Comparison of ENCODE assay signal across 18 cellular contexts in the genomic region with DNA sequence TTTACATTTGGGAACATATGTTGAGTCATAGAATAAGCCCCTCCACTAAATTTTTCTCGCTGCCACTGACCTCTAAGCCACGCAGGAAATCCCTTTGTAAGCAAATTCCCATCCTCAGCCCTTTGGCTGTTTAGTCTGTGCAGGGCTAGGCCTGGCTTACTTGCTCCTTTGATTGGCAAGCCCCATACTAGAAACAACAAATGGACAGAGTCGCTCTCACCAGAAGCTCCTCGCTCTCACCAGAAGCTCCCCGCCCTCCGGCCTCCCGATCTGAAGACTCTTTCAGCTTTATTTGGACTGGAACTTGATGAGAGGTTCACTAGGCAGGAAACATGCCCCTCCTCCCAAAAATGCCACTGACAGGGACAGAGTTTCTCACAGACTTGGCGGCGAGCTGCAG.
A peak's percentile ranks its signal among the peaks of the same experiment; 100 is the strongest.
DNase-seq lines count a peak whose midpoint lies in the region; ATAC-seq, FAIRE-seq and TF ChIP-seq lines count a peak whose summit lies in the region.
"Had no signal": no experiment of that assay in that cellular context is flagged by ENCODE, and none has a peak within 500 bp of the region (broad histone marks: within the 10 kb centered on the region; RNA-seq: fewer than 3 reads in every experiment).

No MANE protein-coding gene starts in this region.

- DNase-seq in heart right ventricle (no peak), cardiac septum (ENCODE audit: low spot score) (no peak), foreskin melanocyte (peak; percentile 57), nephron progenitor cell (no peak), kidney glomerular epithelial cell (lab: John Stamatoyannopoulos, UW) (no peak), GM12891 (ENCODE audit: insufficient read length, low spot score) (no peak)
- DNase-seq in activated T-cell treated with anti-CD3 and anti-CD28 coated beads, Interleukin-2, amount 50 U/mL, for 72 hours: no peak
- DNase-seq: CD8-positive, alpha-beta memory T cell; DND-41; NCI-H1048; NCI-H146; NCI-H226; NCI-H69; PC-3; SK-N-SH had no signal

- H3K4me1 Mint-ChIP-seq in nephron progenitor cell: peaks cover 11% of the 10 kb centered on the region
- no peaks in the 10 kb centered on the region for H3K4me1 Mint-ChIP-seq in activated T-cell treated with anti-CD3 and anti-CD28 coated beads, Interleukin-2, amount 50 U/mL, for 72 hours (ENCODE audit: low read depth)
- H3K4me1 Mint-ChIP-seq: CD8-positive, alpha-beta memory T cell had no signal

- no peaks in the 10 kb centered on the region for H3K4me1 ChIP-seq in heart right ventricle

- no peak for TF ChIP-seq CTCF in heart right ventricle (IDR thresholded peaks at IDR 0.05)
- no peak for TF ChIP-seq CTCF in nephron progenitor cell (IDR thresholded peaks at IDR 0.05)

- no peak for FAIRE-seq in GM12891 (lab: Jason Lieb, UNC)

- H3K4me3 ChIP-seq in heart right ventricle: no peak overlapping the region
- H3K4me3 ChIP-seq: BLaER1 had no signal

- H3K27me3 Mint-ChIP-seq in nephron progenitor cell (ENCODE audit: low read depth, poor library complexity): peaks cover 11% of the 10 kb centered on the region
- H3K27me3 Mint-ChIP-seq in activated T-cell treated with anti-CD3 and anti-CD28 coated beads, Interleukin-2, amount 50 U/mL, for 72 hours (ENCODE audit: low read depth): peaks cover 20% of the 10 kb centered on the region

- intact Hi-C loops in heart right ventricle (cut with DNase I): no loop called here
- intact Hi-C loops in cardiac septum (cut with DNase I): no loop called here

- no peak overlapping the region for H3K4me3 Mint-ChIP-seq in nephron progenitor cell
- H3K4me3 Mint-ChIP-seq in activated T-cell treated with anti-CD3 and anti-CD28 coated beads, Interleukin-2, amount 50 U/mL, for 72 hours: no peak overlapping the region
- H3K4me3 Mint-ChIP-seq: CD8-positive, alpha-beta memory T cell had no signal

- H3K9me3 ChIP-seq in heart right ventricle: peaks cover 0 to 13% (median 0%) of the 10 kb centered on the region in 11 donors
- H3K9me3 ChIP-seq: SK-N-SH had no signal

- ATAC-seq in heart right ventricle: peak in 5 of 8 donors; percentile 20 to 53 (median 31)
- no peak for ATAC-seq in activated T-cell treated with anti-CD3 and anti-CD28 coated beads, Interleukin-2, amount 50 U/mL, for 72 hours (replicated peaks in 1 of 2)
- ATAC-seq in activated CD4-positive, CD25-positive, alpha-beta regulatory T cell treated with anti-CD3 and anti-CD28 coated beads, Interleukin-2, amount 50 U/mL, for 24 hours: no peak
- ATAC-seq: PC-3 had no signal

- peak overlapping the region; percentile 18 for H3K27ac Mint-ChIP-seq in nephron progenitor cell
- H3K27ac Mint-ChIP-seq in activated T-cell treated with anti-CD3 and anti-CD28 coated beads, Interleukin-2, amount 50 U/mL, for 72 hours: no peak overlapping the region
- H3K27ac Mint-ChIP-seq: CD8-positive, alpha-beta memory T cell had no signal

- peaks cover 0 to 8% (median 0%) of the 10 kb centered on the region in 7 donors for H3K27me3 ChIP-seq in heart right ventricle
- H3K27me3 ChIP-seq: BLaER1 had no signal

- TF ChIP-seq POLR2A in GM12891 (IDR thresholded peaks at IDR 0.05; ENCODE audit: low read depth, low read length): no peak

- 31 to 34% methylated on average over 9 of the region's 9 CpGs for WGBS in heart right ventricle, 2 donors

- H3K36me3 Mint-ChIP-seq in nephron progenitor cell (ENCODE audit: low read depth): no peaks in the 10 kb centered on the region
- no peaks in the 10 kb centered on the region for H3K36me3 Mint-ChIP-seq in activated T-cell treated with anti-CD3 and anti-CD28 coated beads, Interleukin-2, amount 50 U/mL, for 72 hours (ENCODE audit: insufficient read depth in 2 of 2)
- H3K36me3 Mint-ChIP-seq: CD8-positive, alpha-beta memory T cell had no signal

- H3K9me3 Mint-ChIP-seq in nephron progenitor cell: peaks cover 27% of the 10 kb centered on the region
- H3K9me3 Mint-ChIP-seq in activated T-cell treated with anti-CD3 and anti-CD28 coated beads, Interleukin-2, amount 50 U/mL, for 72 hours: no peaks in the 10 kb centered on the region

- H3K27ac ChIP-seq in heart right ventricle: no peak overlapping the region
- H3K27ac ChIP-seq: 22Rv1, BLaER1 had no signal

- no peaks in the 10 kb centered on the region for H3K36me3 ChIP-seq in heart right ventricle
- H3K36me3 ChIP-seq: BLaER1 had no signal

TF ChIP-seq in GM12891, 5 proteins besides CTCF, POLR2A, EP300 and RAD21:
- TF ChIP-seq TAF1 (IDR thresholded peaks at IDR 0.05; ENCODE audit: low read depth, low read length) (no peak), POU2F2 (IDR thresholded peaks at IDR 0.05; ENCODE audit: low read depth, low read length) (no peak), POLR2AphosphoS5 (IDR thresholded peaks at IDR 0.05; ENCODE audit: low read depth, low read length) (no peak), PAX5 (IDR thresholded peaks at IDR 0.05; ENCODE audit: insufficient read depth, low read length, severe bottlenecking) (no peak), SPI1 (IDR thresholded peaks at IDR 0.05; ENCODE audit: low read depth, low read length) (no peak)

Comparison
In these comparisons a context has a peak if more than half of its experiments do, and no peak if none do; other contexts are left out.
1. ATAC-seq: peak in heart right ventricle (5 of 8); none in activated T-cell treated with anti-CD3 and anti-CD28 coated beads, Interleukin-2, amount 50 U/mL, for 72 hours (0 of 2) and activated CD4-positive, CD25-positive, alpha-beta regulatory T cell treated with anti-CD3 and anti-CD28 coated beads, Interleukin-2, amount 50 U/mL, for 24 hours (0 of 2).